Comparison of ENCODE assay signal across 25 cellular contexts in the genomic region with DNA sequence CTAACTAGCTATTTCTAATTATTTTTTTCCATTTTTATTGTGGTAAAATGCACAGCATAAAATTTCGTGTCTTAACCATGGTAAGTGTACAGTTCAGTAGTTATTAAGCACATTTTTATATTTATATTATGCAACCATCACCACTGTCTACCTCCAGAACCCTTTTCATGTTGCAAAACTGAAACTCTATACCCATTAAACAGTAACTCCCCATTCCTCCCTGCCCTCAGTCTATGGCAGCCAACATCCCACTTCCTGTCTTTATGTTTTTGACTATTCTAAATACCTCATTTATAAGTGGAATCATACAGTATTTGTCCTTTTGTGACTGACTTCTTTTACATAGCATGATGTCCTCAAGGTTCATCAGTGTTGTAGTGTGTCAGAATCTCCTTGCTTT. TPM values are rescaled to one million over a fixed set of nuclear protein-coding genes. Genes with fewer than 3 reads are reported as not detected.
DNase-seq lines count a peak whose midpoint lies in the region; ATAC-seq and FAIRE-seq lines count a peak whose summit lies in the region.
"Had no signal": no experiment of that assay in that cellular context is flagged by ENCODE, and none has a peak within 500 bp of the region (broad histone marks: within the 10 kb centered on the region; RNA-seq: fewer than 3 reads in every experiment).

No MANE protein-coding gene starts in this region.

- H3K4ac ChIP-seq in mesenchymal stem cell (ENCODE audit: low read depth in 1 of 2, low read length in 2 of 2) = no peak overlapping the region

- ATAC-seq in memory B cell (ENCODE audit: low read depth) (no peak), GM18502 (IDR thresholded peaks at IDR 0.05; ENCODE audit: poor library complexity, unreplicated experiment) (no peak)
- ATAC-seq: HCT116, PC-3 had no signal

- no peak overlapping the region for H2BK12ac ChIP-seq in mesenchymal stem cell (ENCODE audit: low read length in 2 of 2)

- H3K4me1 ChIP-seq in adipocyte (ENCODE audit: control insufficient read depth, insufficient read depth, low read length) (peaks cover 9% of the 10 kb centered on the region), mesenchymal stem cell (ENCODE audit: control insufficient read depth, insufficient read depth, low read depth, low read length) (no peaks in the 10 kb centered on the region)

- H3K27me3 ChIP-seq in adipocyte (replicated peaks; ENCODE audit: control insufficient read depth, insufficient read depth, low read length) (no peaks in the 10 kb centered on the region), mesenchymal stem cell (ENCODE audit: control insufficient read depth in 1 of 2, insufficient read depth in 1 of 2, low read length in 2 of 2) (no peaks in the 10 kb centered on the region)

- no peak overlapping the region for H3K27ac ChIP-seq in mesenchymal stem cell (ENCODE audit: low read length, poor library complexity, severe bottlenecking)
- H3K27ac ChIP-seq: HL-60 had no signal

- H2BK15ac ChIP-seq in mesenchymal stem cell (ENCODE audit: low read depth, poor library complexity, severe bottlenecking) = no peak overlapping the region

- no peaks in the 10 kb centered on the region for H3K27me3 Mint-ChIP-seq in memory B cell
- H3K27me3 Mint-ChIP-seq: CD4-positive, alpha-beta memory T cell had no signal

- H2AFZ ChIP-seq in mesenchymal stem cell (ENCODE audit: low read depth, low read length) = no peak overlapping the region

- H3K9ac ChIP-seq in adipocyte (ENCODE audit: low read length) = no peak overlapping the region
- H3K9ac ChIP-seq in mesenchymal stem cell (ENCODE audit: low read length) = no peak overlapping the region
- H3K9ac ChIP-seq: SK-N-SH had no signal

- H3K9me3 ChIP-seq in adipocyte (ENCODE audit: control insufficient read depth, low read length) (no peaks in the 10 kb centered on the region), mesenchymal stem cell (ENCODE audit: control insufficient read depth, low read length) (no peaks in the 10 kb centered on the region)
- H3K9me3 ChIP-seq: SK-N-SH had no signal

- H3K27ac Mint-ChIP-seq in memory B cell = peak overlapping the region; percentile 68
- H3K27ac Mint-ChIP-seq: CD4-positive, alpha-beta memory T cell; T-helper 1 cell treated with Interleukin-12 subunit alpha and Interleukin-12 subunit beta and Interleukin-4 antibody, amounts not matched to agents 30 μg/mL and 1 μg/mL, for 36 hours had no signal

- H2BK5ac ChIP-seq in mesenchymal stem cell (ENCODE audit: low read depth, low read length, poor library complexity, severe bottlenecking) = no peak overlapping the region

- H3K4me2 ChIP-seq in mesenchymal stem cell (ENCODE audit: low read length, poor library complexity, severe bottlenecking) = no peak overlapping the region
- H3K4me2 ChIP-seq: SK-N-SH had no signal

- peaks cover under 1% of the 10 kb centered on the region for H3K9me3 Mint-ChIP-seq in memory B cell

- no peak overlapping the region for H2AK5ac ChIP-seq in mesenchymal stem cell (ENCODE audit: low read length, severe bottlenecking)

- no peak overlapping the region for H3K18ac ChIP-seq in mesenchymal stem cell (ENCODE audit: low read depth in 1 of 2, low read length in 2 of 2)

- H3K14ac ChIP-seq in mesenchymal stem cell (ENCODE audit: low read length in 2 of 2) = no peak overlapping the region

- peaks cover 24% of the 10 kb centered on the region for H3K36me3 ChIP-seq in adipocyte (ENCODE audit: control insufficient read depth, insufficient read depth, low read length, severe bottlenecking)
- peaks cover 0 to 54% of the 10 kb centered on the region in 2 experiments for H3K36me3 ChIP-seq in mesenchymal stem cell (ENCODE audit: control insufficient read depth in 1 of 2, insufficient read depth in 2 of 2, low read depth in 1 of 2, low read length in 2 of 2)

- no peaks in the 10 kb centered on the region for H3K79me1 ChIP-seq in mesenchymal stem cell (replicated peaks; ENCODE audit: low read length, poor library complexity, severe bottlenecking)

- no peak overlapping the region for H3K4me3 ChIP-seq in adipocyte (ENCODE audit: low read length)
- no peak overlapping the region for H3K4me3 ChIP-seq in mesenchymal stem cell (ENCODE audit: insufficient read depth in 1 of 2, low read depth in 1 of 2, low read length in 2 of 2)

- peaks cover 18% of the 10 kb centered on the region for H3K4me1 Mint-ChIP-seq in memory B cell

- H3K23ac ChIP-seq in mesenchymal stem cell (ENCODE audit: low read length in 2 of 2) = no peak overlapping the region

- no CpG with 5 or more reads among the region's 1 CpG for WGBS in mesenchymal stem cell

- FAIRE-seq in G401.6 (lab: Jason Lieb, UNC) = peak; percentile 33
- FAIRE-seq: GM12891 had no signal

- no peak overlapping the region for H3K4me3 Mint-ChIP-seq in memory B cell
- H3K4me3 Mint-ChIP-seq: CD4-positive, alpha-beta memory T cell; T-helper 1 cell treated with Interleukin-12 subunit alpha and Interleukin-12 subunit beta and Interleukin-4 antibody, amounts not matched to agents 30 μg/mL and 1 μg/mL, for 36 hours had no signal

- no peak overlapping the region for H4K8ac ChIP-seq in mesenchymal stem cell (ENCODE audit: low read length)

- no peak overlapping the region for H2BK120ac ChIP-seq in mesenchymal stem cell (ENCODE audit: low read depth, low read length)

- DNase-seq in LHCN-M2 (ENCODE audit: low read depth) (peak; percentile 29), adipocyte (ENCODE audit: low read depth) (peak; percentile 53), memory B cell (ENCODE audit: low spot score in 2 of 2) (no peak), epidermal melanocyte (ENCODE audit: insufficient read length, low spot score) (no peak), mesenchymal stem cell (no peak)
- DNase-seq: C1 segment of cervical spinal cord; CD4-positive, alpha-beta memory T cell; COR-L47; GDM1; GOT3; Karpas-422; NCI-H1048; NCI-H1694; NCI-H2081; NCI-H2171 treated with DMSO at 0.1 percent for 48 hours; NCI-H774; PC-3; SK-N-SH; SW 1271 had no signal

- no peak overlapping the region for H4K91ac ChIP-seq in mesenchymal stem cell (ENCODE audit: low read length)

- peaks cover 42% of the 10 kb centered on the region for H3K36me3 Mint-ChIP-seq in memory B cell

RNA-seq across cellular contexts. Expression of a gene that starts 25.5 kb away (rescaled TPM):
- 34.8 and 49.1 TPM in 2 replicates for total RNA-seq in LHCN-M2 (2014; rRNA removed)
- polyA plus RNA-seq in LHCN-M2 (2012) = 16.3 TPM
- polyA plus RNA-seq in mesenchymal stem cell (2013, experiment 1 of 2) = 22.8 TPM
- 25.0 TPM for polyA plus RNA-seq in mesenchymal stem cell (2013, experiment 2 of 2)

RNA-seq across cellular contexts. Expression of a gene that starts 25.6 kb away (rescaled TPM):
- total RNA-seq in LHCN-M2 (2014; rRNA removed) = 78.7 and 84.4 TPM in 2 replicates
- polyA plus RNA-seq in LHCN-M2 (2012) = 48.2 TPM
- 51.1 TPM for polyA plus RNA-seq in mesenchymal stem cell (2013, experiment 1 of 2)
- polyA plus RNA-seq in mesenchymal stem cell (2013, experiment 2 of 2) = 54.1 TPM

RNA-seq across cellular contexts. Expression of a gene that starts 53.6 kb away (rescaled TPM):
- 96.0 and 137 TPM in 2 replicates for total RNA-seq in LHCN-M2 (2014; rRNA removed)
- 544 TPM for polyA plus RNA-seq in LHCN-M2 (2012)
- polyA plus RNA-seq in mesenchymal stem cell (2013, experiment 1 of 2) = 220 TPM
- 229 TPM for polyA plus RNA-seq in mesenchymal stem cell (2013, experiment 2 of 2)
- total RNA-seq: CD4-positive, alpha-beta memory T cell had no signal

Comparison
In these comparisons a context has a peak if more than half of its experiments do, and no peak if none do; other contexts are left out.
1. DNase-seq: peak in LHCN-M2 (single experiment) and adipocyte (single experiment); none in memory B cell (0 of 2), epidermal melanocyte (single experiment) and mesenchymal stem cell (single experiment).